In the genomic region with DNA sequence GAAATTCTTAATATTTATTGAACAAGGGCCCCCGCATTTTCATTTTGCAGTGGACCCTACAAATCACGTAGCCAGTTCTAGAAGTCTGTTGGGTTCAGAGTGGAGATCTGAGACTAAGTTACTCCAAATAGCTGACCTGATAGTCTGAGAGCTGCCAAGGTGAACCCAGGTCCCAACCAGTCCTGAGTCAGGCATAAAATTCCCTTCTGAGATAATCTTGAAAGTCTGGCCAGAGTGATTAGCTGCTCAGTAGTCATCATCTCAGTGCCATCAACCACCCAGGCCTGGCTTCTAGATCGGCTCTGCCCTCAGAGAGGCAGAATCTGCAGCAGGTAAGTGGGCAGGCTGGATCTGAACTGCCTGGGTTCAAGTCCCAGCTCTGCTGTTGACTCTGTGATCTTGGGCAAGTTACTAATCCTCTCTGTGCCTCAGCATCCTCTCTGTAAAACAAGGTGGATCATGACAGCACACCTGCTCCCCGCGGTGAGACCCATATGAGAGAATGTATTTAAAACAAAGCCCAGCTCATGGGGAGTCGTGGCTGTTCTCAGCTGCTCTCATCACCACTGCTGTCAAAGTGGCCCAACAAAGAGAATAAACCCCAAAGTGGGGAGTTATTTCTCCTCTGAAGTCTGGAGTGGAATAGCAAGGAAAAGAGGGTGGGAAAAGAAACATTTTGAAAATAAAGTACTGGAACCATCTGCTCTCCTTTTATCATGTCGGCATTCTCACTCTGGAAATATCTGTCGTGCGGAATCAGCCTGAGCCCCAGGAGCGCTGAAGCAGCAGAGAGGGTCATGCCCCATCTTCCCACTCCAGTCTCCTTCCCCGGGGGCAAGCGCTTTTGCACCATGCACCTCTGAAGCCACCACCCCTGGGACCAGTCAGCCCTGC, we compare ENCODE assay signal across 19 cellular contexts.
DNase-seq lines count a peak whose midpoint lies in the region; ATAC-seq, FAIRE-seq and TF ChIP-seq lines count a peak whose summit lies in the region.
"Had no signal": no experiment of that assay in that cellular context is flagged by ENCODE, and none has a peak within 500 bp of the region (broad histone marks: within the 10 kb centered on the region; RNA-seq: fewer than 3 reads in every experiment).

No MANE protein-coding gene starts in this region.

- peak overlapping the region; percentile 79 for H3K27ac Mint-ChIP-seq in astrocyte (ENCODE audit: unreplicated experiment)
- peak overlapping the region in 4 of 6 donors; percentile 11 to 66 (median 47) for H3K27ac Mint-ChIP-seq in naive B cell
- H3K27ac Mint-ChIP-seq: progenitor cell of endocrine pancreas; stimulated activated naive CD8-positive, alpha-beta T cell treated with anti-CD3 and anti-CD28 coated beads, Interleukin-15, Interleukin-2, amounts not matched to agents 100 ng/mL and 50 ng/mL, for 24 hours had no signal

- H3K27me3 Mint-ChIP-seq in astrocyte (ENCODE audit: low read depth, unreplicated experiment) = peaks cover 2% of the 10 kb centered on the region
- H3K27me3 Mint-ChIP-seq in naive B cell = no peaks in the 10 kb centered on the region
- H3K27me3 Mint-ChIP-seq: activated naive CD4-positive, alpha-beta T cell treated with anti-CD3 and anti-CD28 coated beads, Interleukin-2, amount 50 U/mL, for 24 hours; stimulated activated naive CD8-positive, alpha-beta T cell treated with anti-CD3 and anti-CD28 coated beads, Interleukin-15, Interleukin-2, amounts not matched to agents 100 ng/mL and 50 ng/mL, for 24 hours had no signal

- H3K9ac ChIP-seq in astrocyte (ENCODE audit: low read length) = no peak overlapping the region

- DNase-seq in left ventricle myocardium superior (no peak), Right ventricle myocardium superior (no peak), astrocyte (ENCODE audit: low read depth) (no peak), naive B cell (no peak), HUDEP-2 (lab: John Stamatoyannopoulos, UW; ENCODE audit: unreplicated experiment in 76 of 76) (no peak), GM20000 (ENCODE audit: low spot score) (no peak), AML-193 (lab: John Stamatoyannopoulos, UW) (no peak), dermis blood vessel endothelial cell (no peak)
- DNase-seq: activated CD8-positive, alpha-beta memory T cell treated with anti-CD3 and anti-CD28 coated beads, Interleukin-2, amount 50 U/mL, for 4 hours; NCI-H345; NK-92 treated with Interleukin-12 subunit alpha and Interleukin-12 subunit beta, amount 100 ng/mL, for 24 hours; stimulated activated CD4-positive, alpha-beta T cell treated with anti-CD3 and anti-CD28 coated beads, Interleukin-15, amount 100 ng/mL, for 24 hours; uterus had no signal

- H3K4me3 Mint-ChIP-seq in astrocyte (ENCODE audit: unreplicated experiment) = no peak overlapping the region
- no peak overlapping the region for H3K4me3 Mint-ChIP-seq in naive B cell
- H3K4me3 Mint-ChIP-seq: activated naive CD4-positive, alpha-beta T cell treated with anti-CD3 and anti-CD28 coated beads, Interleukin-2, amount 50 U/mL, for 24 hours; stimulated activated naive CD8-positive, alpha-beta T cell treated with anti-CD3 and anti-CD28 coated beads, Interleukin-15, Interleukin-2, amounts not matched to agents 100 ng/mL and 50 ng/mL, for 24 hours; T-helper 1 cell treated with Interleukin-12 subunit alpha and Interleukin-12 subunit beta and Interleukin-4 antibody, amounts not matched to agents 30 μg/mL and 1 μg/mL, for 36 hours had no signal

- H4K20me1 ChIP-seq in astrocyte (ENCODE audit: insufficient read depth, low read length) = no peaks in the 10 kb centered on the region

- intact Hi-C loops in left ventricle myocardium superior (cut with micrococcal nuclease) (no loop called here), Right ventricle myocardium superior (cut with DNase I) (no loop called here)

- H3K27ac ChIP-seq in astrocyte (ENCODE audit: low read depth, low read length) = no peak overlapping the region
- H3K27ac ChIP-seq: uterus had no signal

- no peaks in the 10 kb centered on the region for H3K27me3 ChIP-seq in astrocyte (ENCODE audit: insufficient read depth, low read length)
- H3K27me3 ChIP-seq: uterus had no signal

- no peak overlapping the region for H2AFZ ChIP-seq in astrocyte (ENCODE audit: low read depth, low read length)

- peak; percentile 20 for ATAC-seq in left ventricle myocardium superior
- no peak for ATAC-seq in Right ventricle myocardium superior (ENCODE audit: poor library complexity)
- no peak for ATAC-seq in naive B cell (ENCODE audit: low read depth in 2 of 2)
- ATAC-seq: activated CD4-positive, CD25-positive, alpha-beta regulatory T cell treated with anti-CD3 and anti-CD28 coated beads, Interleukin-2, amount 50 U/mL, for 24 hours had no signal

- TF ChIP-seq CTCF in astrocyte (IDR thresholded peaks at IDR 0.05; ENCODE audit: insufficient read depth, low read depth, low read length) (no peak), GM20000 (IDR thresholded peaks at IDR 0.05; ENCODE audit: extremely low read depth, missing control alignments) (no peak)

- FAIRE-seq in astrocyte (lab: Jason Lieb, UNC) = no peak
- FAIRE-seq: G401.6 had no signal

- peaks cover 4% of the 10 kb centered on the region for H3K36me3 Mint-ChIP-seq in astrocyte (ENCODE audit: low read depth, unreplicated experiment)
- peaks cover 5 to 20% of the 10 kb centered on the region in 2 donors for H3K36me3 Mint-ChIP-seq in naive B cell
- H3K36me3 Mint-ChIP-seq: activated naive CD4-positive, alpha-beta T cell treated with anti-CD3 and anti-CD28 coated beads, Interleukin-2, amount 50 U/mL, for 24 hours had no signal

- H3K9me3 ChIP-seq in astrocyte (ENCODE audit: insufficient read depth, low read depth, low read length) = no peaks in the 10 kb centered on the region
- H3K9me3 ChIP-seq: uterus had no signal

- no peak overlapping the region for H3K4me2 ChIP-seq in astrocyte (ENCODE audit: low read length)

- H3K79me2 ChIP-seq in astrocyte (ENCODE audit: insufficient read depth, low read length) = no peaks in the 10 kb centered on the region

- peaks cover 3% of the 10 kb centered on the region for H3K9me3 Mint-ChIP-seq in astrocyte (ENCODE audit: unreplicated experiment)
- H3K9me3 Mint-ChIP-seq in naive B cell = peaks cover 0 to 2% (median 0%) of the 10 kb centered on the region in 7 donors
- H3K9me3 Mint-ChIP-seq: activated naive CD4-positive, alpha-beta T cell treated with anti-CD3 and anti-CD28 coated beads, Interleukin-2, amount 50 U/mL, for 24 hours; stimulated activated naive CD8-positive, alpha-beta T cell treated with anti-CD3 and anti-CD28 coated beads, Interleukin-15, Interleukin-2, amounts not matched to agents 100 ng/mL and 50 ng/mL, for 24 hours; T-helper 1 cell treated with Interleukin-12 subunit alpha and Interleukin-12 subunit beta and Interleukin-4 antibody, amounts not matched to agents 30 μg/mL and 1 μg/mL, for 36 hours had no signal

- H3K4me1 ChIP-seq in astrocyte (ENCODE audit: insufficient read depth, low read length) = peaks cover 3% of the 10 kb centered on the region
- H3K4me1 ChIP-seq: uterus had no signal

- H3K4me1 Mint-ChIP-seq in astrocyte (ENCODE audit: low read depth, unreplicated experiment) (peaks cover 7% of the 10 kb centered on the region), naive B cell (peaks cover 29 to 45% (median 33%) of the 10 kb centered on the region in 3 donors)
- H3K4me1 Mint-ChIP-seq: activated naive CD4-positive, alpha-beta T cell treated with anti-CD3 and anti-CD28 coated beads, Interleukin-2, amount 50 U/mL, for 24 hours had no signal

- no peak overlapping the region for H3K4me3 ChIP-seq in astrocyte (ENCODE audit: insufficient read depth, low read depth, low read length)
- H3K4me3 ChIP-seq: uterus had no signal

- H3K36me3 ChIP-seq in astrocyte (ENCODE audit: insufficient read depth, low read length) = no peaks in the 10 kb centered on the region
- H3K36me3 ChIP-seq: uterus had no signal
